ENCODE assay signal across 9 cellular contexts in genomic region chr6:7468382-7469081, GRCh38.
A peak's percentile ranks its signal among the peaks of the same experiment; 100 is the strongest.
DNase-seq lines count a peak whose midpoint lies in the region; ATAC-seq and FAIRE-seq lines count a peak whose summit lies in the region.
"Had no signal": no experiment of that assay in that cellular context is flagged by ENCODE, and none has a peak within 500 bp of the region (broad histone marks: within the 10 kb centered on the region; RNA-seq: fewer than 3 reads in every experiment).

No MANE protein-coding gene starts in this region.

- DNase-seq in NCI-H146 (lab: John Stamatoyannopoulos, UW) (peak; percentile 41), NCI-H146 treated with DMSO at 0.1 percent for 48 hours (lab: John Stamatoyannopoulos, UW; ENCODE audit: unreplicated experiment) (no peak), T1000 (lab: John Stamatoyannopoulos, UW) (peak; percentile 28), cardiac septum (ENCODE audit: low spot score) (peak; percentile 83), GM19239 (ENCODE audit: insufficient read length, low spot score) (no peak)
- DNase-seq in stimulated activated effector memory CD8-positive, alpha-beta T cell treated with anti-CD3 and anti-CD28 coated beads, Interleukin-12 subunit alpha, Interleukin-12 subunit beta, amount 100 ng/mL, for 72 hours (ENCODE audit: low spot score in 2 of 2) = no peak

- intact Hi-C loops in cardiac septum (cut with DNase I) = loop anchor here (5.0 kb wide), 1 partner anchor 74 kb away; the partner anchor contains the start of gene DSP

- H3K4me1 Mint-ChIP-seq in stimulated activated effector memory CD8-positive, alpha-beta T cell treated with anti-CD3 and anti-CD28 coated beads, Interleukin-12 subunit alpha, Interleukin-12 subunit beta, amount 100 ng/mL, for 72 hours = peaks cover 17% of the 10 kb centered on the region

- no peak overlapping the region for H3K4me3 Mint-ChIP-seq in stimulated activated effector memory CD8-positive, alpha-beta T cell treated with anti-CD3 and anti-CD28 coated beads, Interleukin-12 subunit alpha, Interleukin-12 subunit beta, amount 100 ng/mL, for 72 hours

- H3K9me3 Mint-ChIP-seq in stimulated activated effector memory CD8-positive, alpha-beta T cell treated with anti-CD3 and anti-CD28 coated beads, Interleukin-12 subunit alpha, Interleukin-12 subunit beta, amount 100 ng/mL, for 72 hours = no peaks in the 10 kb centered on the region

- H3K27ac Mint-ChIP-seq in stimulated activated effector memory CD8-positive, alpha-beta T cell treated with anti-CD3 and anti-CD28 coated beads, Interleukin-12 subunit alpha, Interleukin-12 subunit beta, amount 100 ng/mL, for 72 hours = peak overlapping the region; percentile 23

- FAIRE-seq in GM19239 (lab: Jason Lieb, UNC) = no peak
- FAIRE-seq: A204.1 had no signal

- ATAC-seq in stimulated activated effector memory CD8-positive, alpha-beta T cell treated with anti-CD3 and anti-CD28 coated beads, Interleukin-12 subunit alpha, Interleukin-12 subunit beta, amount 100 ng/mL, for 72 hours = peak; percentile 60
- ATAC-seq in HG02981 (IDR thresholded peaks at IDR 0.05; ENCODE audit: unreplicated experiment) = no peak
- ATAC-seq in HG02678 (IDR thresholded peaks at IDR 0.05; ENCODE audit: unreplicated experiment) = no peak

- no peaks in the 10 kb centered on the region for H3K36me3 Mint-ChIP-seq in stimulated activated effector memory CD8-positive, alpha-beta T cell treated with anti-CD3 and anti-CD28 coated beads, Interleukin-12 subunit alpha, Interleukin-12 subunit beta, amount 100 ng/mL, for 72 hours

Comparison
In these comparisons a context has a peak if more than half of its experiments do, and no peak if none do; other contexts are left out.
1. DNase-seq: peak in NCI-H146 (single experiment), T1000 (single experiment) and cardiac septum (single experiment); none in NCI-H146 treated with DMSO at 0.1 percent for 48 hours (single experiment), stimulated activated effector memory CD8-positive, alpha-beta T cell treated with anti-CD3 and anti-CD28 coated beads, Interleukin-12 subunit alpha, Interleukin-12 subunit beta, amount 100 ng/mL, for 72 hours (0 of 2) and GM19239 (single experiment).